In genomic region chr17:82322526-82323453, GRCh38 we compare ENCODE assay signal across 29 cellular contexts. TPM values are rescaled to one million over a fixed set of nuclear protein-coding genes. Genes with fewer than 3 reads are reported as not detected.
DNase-seq lines count a peak whose midpoint lies in the region; ATAC-seq, FAIRE-seq and TF ChIP-seq lines count a peak whose summit lies in the region.
"Had no signal": no experiment of that assay in that cellular context is flagged by ENCODE, and none has a peak within 500 bp of the region (broad histone marks: within the 10 kb centered on the region; RNA-seq: fewer than 3 reads in every experiment).

No MANE protein-coding gene starts in this region.

- H3K27ac Mint-ChIP-seq in activated naive CD4-positive, alpha-beta T cell treated with anti-CD3 and anti-CD28 coated beads, Interleukin-2, amount 50 U/mL, for 72 hours = peak overlapping the region; percentile 81 to 94
- H3K27ac Mint-ChIP-seq: activated CD4-positive, alpha-beta T cell treated with anti-CD3 and anti-CD28 coated beads, Interleukin-2, amount 10 ng/mL, durations not matched to agents 7 days and 5 days had no signal

- DNase-seq in activated naive CD4-positive, alpha-beta T cell treated with anti-CD3 and anti-CD28 coated beads, Interleukin-2, amount 50 U/mL, for 72 hours (ENCODE audit: low spot score in 2 of 2) = no peak
- no peak for DNase-seq in activated naive CD4-positive, alpha-beta T cell treated with anti-CD3 and anti-CD28 coated beads, Interleukin-2, amount 50 U/mL, for 16 hours
- no peak for DNase-seq in RWPE2 (ENCODE audit: low spot score)
- peak; percentile 72 for DNase-seq in kidney
- no peak for DNase-seq in SW480 (ENCODE audit: low spot score)
- no peak for DNase-seq in pons (ENCODE audit: low spot score)
- DNase-seq in NCI-H1092 treated with DMSO at 0.1 percent for 48 hours (lab: John Stamatoyannopoulos, UW) = no peak
- DNase-seq: activated CD4-positive, alpha-beta T cell treated with anti-CD3 and anti-CD28 coated beads, Interleukin-2, amount 10 ng/mL, durations not matched to agents 7 days and 5 days; effector memory CD4-positive, alpha-beta T cell; erythroblast; islet precursor cell; KG1; MG63; midbrain; NCI-H2029; NCI-H2227 treated with DMSO at 0.1 percent for 48 hours; NCI-H69; trophoblast cell had no signal

- no peaks in the 10 kb centered on the region for H3K27me3 ChIP-seq in RWPE2 (ENCODE audit: insufficient read depth, poor library complexity, severe bottlenecking)
- H3K27me3 ChIP-seq: MG63 had no signal

- no peaks in the 10 kb centered on the region for H3K9me3 ChIP-seq in RWPE2 (ENCODE audit: severe bottlenecking)
- no peaks in the 10 kb centered on the region for H3K9me3 ChIP-seq in kidney (ENCODE audit: control insufficient read depth in 1 of 2, low read length in 2 of 2)
- H3K9me3 ChIP-seq: MG63 had no signal

- peaks cover 0 to 16% of the 10 kb centered on the region in 2 donors for H3K36me3 Mint-ChIP-seq in activated naive CD4-positive, alpha-beta T cell treated with anti-CD3 and anti-CD28 coated beads, Interleukin-2, amount 50 U/mL, for 72 hours
- H3K36me3 Mint-ChIP-seq: naive thymus-derived CD8-positive, alpha-beta T cell had no signal

- intact Hi-C loops in kidney (cut with DNase I) = loop anchor here (10.0 kb wide), 2 partner anchors 88 to 118 kb away; no protein-coding TSS in a partner anchor

- H3K9ac ChIP-seq in kidney (ENCODE audit: low read length in 2 of 2) = no peak overlapping the region

- H3K9me3 Mint-ChIP-seq in activated naive CD4-positive, alpha-beta T cell treated with anti-CD3 and anti-CD28 coated beads, Interleukin-2, amount 50 U/mL, for 72 hours = no peaks in the 10 kb centered on the region
- H3K9me3 Mint-ChIP-seq: activated CD4-positive, alpha-beta T cell treated with anti-CD3 and anti-CD28 coated beads, Interleukin-2, amount 10 ng/mL, durations not matched to agents 7 days and 5 days; CD4-positive, alpha-beta memory T cell; naive thymus-derived CD8-positive, alpha-beta T cell; T-helper 2 cell treated with Interferon-gamma antibody and Interleukin-4, amounts not matched to agents 5 μg/mL and 100 μg/mL, for 36 hours had no signal

- H3K36me3 ChIP-seq in RWPE2 (ENCODE audit: low read depth) (no peaks in the 10 kb centered on the region), kidney (ENCODE audit: control insufficient read depth in 1 of 2, insufficient read depth in 2 of 2, low read length in 2 of 2) (no peaks in the 10 kb centered on the region)
- H3K36me3 ChIP-seq: MG63 had no signal

- FAIRE-seq in kidney (lab: Jason Lieb, UNC) = no peak
- FAIRE-seq: GM12892, HTR-8/SVneo had no signal

- H3K4me1 ChIP-seq in RWPE2 (ENCODE audit: insufficient read depth, poor library complexity, severe bottlenecking) (peaks cover 9% of the 10 kb centered on the region), kidney (ENCODE audit: control insufficient read depth in 1 of 2, insufficient read depth in 1 of 2, low read depth in 1 of 2, low read length in 2 of 2) (no peaks in the 10 kb centered on the region)

- no peak for ATAC-seq in activated naive CD4-positive, alpha-beta T cell treated with anti-CD3 and anti-CD28 coated beads, Interleukin-2, amount 50 U/mL, for 72 hours
- ATAC-seq in RWPE2 (ENCODE audit: low read depth) = 0 out of 3 replicates have a peak, but pooled peaks have one; percentile 5
- ATAC-seq: naive thymus-derived CD8-positive, alpha-beta T cell had no signal

- H3K4me3 ChIP-seq in RWPE2 (ENCODE audit: severe bottlenecking) (no peak overlapping the region), kidney (ENCODE audit: low read length in 2 of 2) (no peak overlapping the region)
- H3K4me3 ChIP-seq: coronary artery, MG63, SK-N-MC had no signal

- H3K27ac ChIP-seq in RWPE2 (ENCODE audit: poor library complexity, severe bottlenecking) (no peak overlapping the region), kidney (ENCODE audit: low read depth in 2 of 2, low read length in 2 of 2) (no peak overlapping the region)
- H3K27ac ChIP-seq: coronary artery, SK-N-MC had no signal

- no peak for TF ChIP-seq CTCF in RWPE2 (IDR thresholded peaks at IDR 0.05; ENCODE audit: poor library complexity, severe bottlenecking)
- no peak for TF ChIP-seq CTCF in kidney (IDR thresholded peaks at IDR 0.05; ENCODE audit: borderline replicate concordance, extremely low read depth, insufficient read depth)

RNA-seq across cellular contexts. Expression of gene CD7, which starts 5.4 kb away (rescaled TPM):
- 100 to 1,000 TPM; 620 to 646 TPM for total RNA-seq in activated naive CD4-positive, alpha-beta T cell treated with anti-CD3 and anti-CD28 coated beads, Interleukin-2, amount 50 U/mL, for 72 hours
- total RNA-seq in kidney = 9.2 TPM
- polyA plus RNA-seq in kidney (ENCODE audit: insufficient read depth, low read depth, low replicate concordance) = 1.0 TPM
- total RNA-seq: RPMI7951 had no signal

RNA-seq across cellular contexts. Expression of gene SECTM1, which starts 10.8 kb away (rescaled TPM):
- total RNA-seq in activated naive CD4-positive, alpha-beta T cell treated with anti-CD3 and anti-CD28 coated beads, Interleukin-2, amount 50 U/mL, for 72 hours = 10 to 100 TPM in 1 of 2 donors, 1 to 10 TPM in 1; 2.3 to 13.7 TPM
- total RNA-seq in kidney = 87.5 TPM
- polyA plus RNA-seq in kidney (ENCODE audit: insufficient read depth, low read depth, low replicate concordance) = 15.4 TPM

RNA-seq across cellular contexts. Expression of gene TEX19, which starts 36.3 kb away (rescaled TPM):
- under 1 TPM; 0.18 to 0.41 TPM for total RNA-seq in activated naive CD4-positive, alpha-beta T cell treated with anti-CD3 and anti-CD28 coated beads, Interleukin-2, amount 50 U/mL, for 72 hours
- not detected for total RNA-seq in kidney
- not detected for polyA plus RNA-seq in kidney (ENCODE audit: insufficient read depth, low read depth, low replicate concordance)
- total RNA-seq: aorta; CD4-positive, alpha-beta memory T cell; lower leg skin; naive thymus-derived CD8-positive, alpha-beta T cell; omental fat pad had no signal
- polyA plus RNA-seq: aorta; CD4-positive, alpha-beta memory T cell; naive thymus-derived CD8-positive, alpha-beta T cell had no signal

RNA-seq across cellular contexts. Expression of gene UTS2R, which starts 48.8 kb away (rescaled TPM):
- under 1 TPM in 1 of 2 donors, not detected in 1; 0.18 TPM for total RNA-seq in activated naive CD4-positive, alpha-beta T cell treated with anti-CD3 and anti-CD28 coated beads, Interleukin-2, amount 50 U/mL, for 72 hours
- not detected for total RNA-seq in kidney
- not detected for polyA plus RNA-seq in kidney (ENCODE audit: insufficient read depth, low read depth, low replicate concordance)
- total RNA-seq: activated CD4-positive, alpha-beta T cell treated with anti-CD3 and anti-CD28 coated beads, Interleukin-2, amount 10 ng/mL, durations not matched to agents 7 days and 5 days; aorta; CD4-positive, alpha-beta memory T cell; lower leg skin; naive thymus-derived CD8-positive, alpha-beta T cell; omental fat pad; RPMI7951 had no signal
- polyA plus RNA-seq: aorta; CD4-positive, alpha-beta memory T cell; naive thymus-derived CD8-positive, alpha-beta T cell had no signal

RNA-seq across cellular contexts. Expression of gene CSNK1D, which starts 49.3 kb away (rescaled TPM):
- total RNA-seq in activated naive CD4-positive, alpha-beta T cell treated with anti-CD3 and anti-CD28 coated beads, Interleukin-2, amount 50 U/mL, for 72 hours = 100 to 1,000 TPM; 130 to 171 TPM
- 160 TPM for total RNA-seq in kidney
- 69.7 TPM for polyA plus RNA-seq in kidney (ENCODE audit: insufficient read depth, low read depth, low replicate concordance)

Comparison
In these comparisons a context has a peak if more than half of its experiments do, and no peak if none do; other contexts are left out.
1. RNA of gene CD7, which starts 5.4 kb away (total RNA-seq): 620 to 646 TPM in activated naive CD4-positive, alpha-beta T cell treated with anti-CD3 and anti-CD28 coated beads, Interleukin-2, amount 50 U/mL, for 72 hours; 9.2 TPM in kidney (single experiment); every median in the first group is over 10 times any median in the second.